ENCODE assay signal across 25 cellular contexts in genomic region chr9:87991151-87991870, GRCh38. TPM values are rescaled to one million over a fixed set of nuclear protein-coding genes. Genes with fewer than 3 reads are reported as not detected.
DNase-seq lines count a peak whose midpoint lies in the region; ATAC-seq and TF ChIP-seq lines count a peak whose summit lies in the region.
"Had no signal": no experiment of that assay in that cellular context is flagged by ENCODE, and none has a peak within 500 bp of the region (broad histone marks: within the 10 kb centered on the region; RNA-seq: fewer than 3 reads in every experiment).

No MANE protein-coding gene starts in this region.

- peak; percentile 73 for DNase-seq in LNCaP clone FGC (ENCODE audit: low read depth)
- DNase-seq in mesothelial cell of epicardium (ENCODE audit: low spot score in 2 of 2, unreplicated experiment in 2 of 2), result no peak
- DNase-seq in smooth muscle cell (lab: John Stamatoyannopoulos, UW; ENCODE audit: unreplicated experiment), result no peak
- no peak for DNase-seq in activated CD8-positive, alpha-beta T cell treated with anti-CD3 and anti-CD28 coated beads, Interleukin-2, amount 10 ng/mL, durations not matched to agents 7 days and 5 days
- no peak for DNase-seq in activated CD4-positive, alpha-beta T cell treated with anti-CD3 and anti-CD28 coated beads, Interleukin-2, amount 10 ng/mL, durations not matched to agents 7 days and 5 days
- DNase-seq: 8988T; ACHN; BE2C; C1 segment of cervical spinal cord; CD4-positive, alpha-beta memory T cell; CD4-positive, CD25-positive, alpha-beta regulatory T cell; CD8-positive, alpha-beta memory T cell; COR-L47; DMS 273 treated with DMSO at 0.1 percent for 48 hours; DMS153; DMS53; DMS79; DND-41; EL; GDM1 had no signal

- peak overlapping the region; percentile 54 for H3K27ac Mint-ChIP-seq in mesothelial cell of epicardium
- H3K27ac Mint-ChIP-seq in activated CD8-positive, alpha-beta T cell treated with anti-CD3 and anti-CD28 coated beads, Interleukin-2, amount 10 ng/mL, durations not matched to agents 7 days and 5 days, result no peak overlapping the region
- no peak overlapping the region for H3K27ac Mint-ChIP-seq in activated CD4-positive, alpha-beta T cell treated with anti-CD3 and anti-CD28 coated beads, Interleukin-2, amount 10 ng/mL, durations not matched to agents 7 days and 5 days
- H3K27ac Mint-ChIP-seq: CD14-positive monocyte; CD4-positive, alpha-beta memory T cell; CD4-positive, CD25-positive, alpha-beta regulatory T cell; CD8-positive, alpha-beta memory T cell had no signal

- POLR2A ChIA-PET in activated CD8-positive, alpha-beta T cell treated with anti-CD3 and anti-CD28 coated beads, Interleukin-2, amount 10 ng/mL, durations not matched to agents 7 days and 5 days (lab: Charles Lee), result no interaction called here
- POLR2A ChIA-PET in activated CD4-positive, alpha-beta T cell treated with anti-CD3 and anti-CD28 coated beads, Interleukin-2, amount 10 ng/mL, durations not matched to agents 7 days and 5 days (lab: Charles Lee), result no interaction called here

- TF ChIP-seq CTCF in LNCaP clone FGC (IDR thresholded peaks at IDR 0.05; ENCODE audit: control insufficient read depth, extremely low read depth, insufficient read depth) (no peak), mesothelial cell of epicardium (IDR thresholded peaks at IDR 0.05; ENCODE audit: unreplicated experiment) (no peak), smooth muscle cell (IDR thresholded peaks at IDR 0.05; ENCODE audit: borderline replicate concordance, insufficient read depth, poor library complexity, severe bottlenecking) (no peak)

- ATAC-seq in HG03045 (IDR thresholded peaks at IDR 0.05; ENCODE audit: unreplicated experiment) (no peak), HG03108 (IDR thresholded peaks at IDR 0.05; ENCODE audit: unreplicated experiment) (no peak)
- no peak for ATAC-seq in activated CD8-positive, alpha-beta T cell treated with anti-CD3 and anti-CD28 coated beads, Interleukin-2, amount 10 ng/mL, durations not matched to agents 7 days and 5 days
- ATAC-seq: GM12878 had no signal

- H4K20me1 ChIP-seq in smooth muscle cell (ENCODE audit: low read depth), result no peaks in the 10 kb centered on the region
- H4K20me1 ChIP-seq: BLaER1 had no signal

- H3F3A ChIP-seq in smooth muscle cell (ENCODE audit: low read depth), result no peaks in the 10 kb centered on the region

- H3K27me3 ChIP-seq in smooth muscle cell (ENCODE audit: low read depth), result no peaks in the 10 kb centered on the region
- H3K27me3 ChIP-seq: BLaER1 had no signal

- H3K4me1 ChIP-seq in smooth muscle cell (ENCODE audit: low read depth), result no peaks in the 10 kb centered on the region
- H3K4me1 ChIP-seq: BE2C, BLaER1 had no signal

- no peaks in the 10 kb centered on the region for H3K27me3 Mint-ChIP-seq in mesothelial cell of epicardium (ENCODE audit: low read depth)
- peaks cover 22% of the 10 kb centered on the region for H3K27me3 Mint-ChIP-seq in activated CD8-positive, alpha-beta T cell treated with anti-CD3 and anti-CD28 coated beads, Interleukin-2, amount 10 ng/mL, durations not matched to agents 7 days and 5 days (ENCODE audit: low read depth)
- peaks cover 35% of the 10 kb centered on the region for H3K27me3 Mint-ChIP-seq in activated CD4-positive, alpha-beta T cell treated with anti-CD3 and anti-CD28 coated beads, Interleukin-2, amount 10 ng/mL, durations not matched to agents 7 days and 5 days

- no peak overlapping the region for H3K9ac ChIP-seq in smooth muscle cell (ENCODE audit: low read depth)
- H3K9ac ChIP-seq: BLaER1 had no signal

- no peak overlapping the region for H3K4me3 Mint-ChIP-seq in mesothelial cell of epicardium
- H3K4me3 Mint-ChIP-seq in activated CD8-positive, alpha-beta T cell treated with anti-CD3 and anti-CD28 coated beads, Interleukin-2, amount 10 ng/mL, durations not matched to agents 7 days and 5 days, result no peak overlapping the region
- no peak overlapping the region for H3K4me3 Mint-ChIP-seq in activated CD4-positive, alpha-beta T cell treated with anti-CD3 and anti-CD28 coated beads, Interleukin-2, amount 10 ng/mL, durations not matched to agents 7 days and 5 days
- H3K4me3 Mint-ChIP-seq: CD14-positive monocyte; CD4-positive, alpha-beta memory T cell; CD4-positive, CD25-positive, alpha-beta regulatory T cell; CD8-positive, alpha-beta memory T cell had no signal

- H3K79me2 ChIP-seq in smooth muscle cell (ENCODE audit: low read depth), result no peaks in the 10 kb centered on the region

- peaks cover 15% of the 10 kb centered on the region for H3K36me3 Mint-ChIP-seq in mesothelial cell of epicardium
- H3K36me3 Mint-ChIP-seq in activated CD8-positive, alpha-beta T cell treated with anti-CD3 and anti-CD28 coated beads, Interleukin-2, amount 10 ng/mL, durations not matched to agents 7 days and 5 days (ENCODE audit: low read depth), result no peaks in the 10 kb centered on the region
- no peaks in the 10 kb centered on the region for H3K36me3 Mint-ChIP-seq in activated CD4-positive, alpha-beta T cell treated with anti-CD3 and anti-CD28 coated beads, Interleukin-2, amount 10 ng/mL, durations not matched to agents 7 days and 5 days (ENCODE audit: low read depth)
- H3K36me3 Mint-ChIP-seq: CD14-positive monocyte; CD4-positive, alpha-beta memory T cell; CD4-positive, CD25-positive, alpha-beta regulatory T cell had no signal

- H3K27ac ChIP-seq in smooth muscle cell (ENCODE audit: low read depth), result peak overlapping the region; percentile 72
- H3K27ac ChIP-seq: BLaER1 had no signal

- WGBS in smooth muscle cell (ENCODE audit: low lambda C conversion rate), result 96% methylated on average over 2 of the region's 2 CpGs

- H3K36me3 ChIP-seq in smooth muscle cell (ENCODE audit: low read depth), result no peaks in the 10 kb centered on the region
- H3K36me3 ChIP-seq: BE2C, BLaER1 had no signal

- no peak overlapping the region for H3K4me2 ChIP-seq in smooth muscle cell
- H3K4me2 ChIP-seq: BLaER1 had no signal

- H3K4me3 ChIP-seq in LNCaP clone FGC (ENCODE audit: low read depth, low read length), result no peak overlapping the region
- H3K4me3 ChIP-seq in smooth muscle cell, result no peak overlapping the region
- H3K4me3 ChIP-seq: BLaER1, GM12878 had no signal

- CTCF ChIA-PET in activated CD8-positive, alpha-beta T cell treated with anti-CD3 and anti-CD28 coated beads, Interleukin-2, amount 10 ng/mL, durations not matched to agents 7 days and 5 days (lab: Charles Lee), result no interaction called here
- CTCF ChIA-PET in activated CD4-positive, alpha-beta T cell treated with anti-CD3 and anti-CD28 coated beads, Interleukin-2, amount 10 ng/mL, durations not matched to agents 7 days and 5 days (lab: Charles Lee), result no interaction called here

- H3K4me1 Mint-ChIP-seq in mesothelial cell of epicardium, result peaks cover 10% of the 10 kb centered on the region
- H3K4me1 Mint-ChIP-seq in activated CD8-positive, alpha-beta T cell treated with anti-CD3 and anti-CD28 coated beads, Interleukin-2, amount 10 ng/mL, durations not matched to agents 7 days and 5 days (ENCODE audit: low read depth), result no peaks in the 10 kb centered on the region
- H3K4me1 Mint-ChIP-seq in activated CD4-positive, alpha-beta T cell treated with anti-CD3 and anti-CD28 coated beads, Interleukin-2, amount 10 ng/mL, durations not matched to agents 7 days and 5 days, result no peaks in the 10 kb centered on the region
- H3K4me1 Mint-ChIP-seq: CD14-positive monocyte; CD4-positive, alpha-beta memory T cell; CD4-positive, CD25-positive, alpha-beta regulatory T cell; CD8-positive, alpha-beta memory T cell had no signal

- H3K9me3 Mint-ChIP-seq in mesothelial cell of epicardium, result peaks cover 36% of the 10 kb centered on the region
- no peaks in the 10 kb centered on the region for H3K9me3 Mint-ChIP-seq in activated CD8-positive, alpha-beta T cell treated with anti-CD3 and anti-CD28 coated beads, Interleukin-2, amount 10 ng/mL, durations not matched to agents 7 days and 5 days (ENCODE audit: insufficient read depth)
- no peaks in the 10 kb centered on the region for H3K9me3 Mint-ChIP-seq in activated CD4-positive, alpha-beta T cell treated with anti-CD3 and anti-CD28 coated beads, Interleukin-2, amount 10 ng/mL, durations not matched to agents 7 days and 5 days

- no peaks in the 10 kb centered on the region for H3K9me3 ChIP-seq in smooth muscle cell (replicated peaks; ENCODE audit: low read depth)
- H3K9me3 ChIP-seq: BE2C, BLaER1 had no signal

- no peak overlapping the region for H2AFZ ChIP-seq in smooth muscle cell (ENCODE audit: low read depth)

RNA-seq across cellular contexts. Expression of gene CDK20, which starts 17.0 kb away (rescaled TPM):
- total RNA-seq in mesothelial cell of epicardium (32.9 to 36.0 TPM (median 34.1 TPM) in 3 replicates), smooth muscle cell (4.5 and 6.7 TPM in 2 replicates)
- polyA plus RNA-seq in smooth muscle cell, result 11.1 and 11.7 TPM in 2 replicates
- under 1 TPM; 0.76 to 0.79 TPM for total RNA-seq in activated CD8-positive, alpha-beta T cell treated with anti-CD3 and anti-CD28 coated beads, Interleukin-2, amount 10 ng/mL, durations not matched to agents 7 days and 5 days
- total RNA-seq in activated CD4-positive, alpha-beta T cell treated with anti-CD3 and anti-CD28 coated beads, Interleukin-2, amount 10 ng/mL, durations not matched to agents 7 days and 5 days, result 1 to 10 TPM; 1.4 to 1.5 TPM
